2 cellular contexts compared by ENCODE assay signal in the genomic region with DNA sequence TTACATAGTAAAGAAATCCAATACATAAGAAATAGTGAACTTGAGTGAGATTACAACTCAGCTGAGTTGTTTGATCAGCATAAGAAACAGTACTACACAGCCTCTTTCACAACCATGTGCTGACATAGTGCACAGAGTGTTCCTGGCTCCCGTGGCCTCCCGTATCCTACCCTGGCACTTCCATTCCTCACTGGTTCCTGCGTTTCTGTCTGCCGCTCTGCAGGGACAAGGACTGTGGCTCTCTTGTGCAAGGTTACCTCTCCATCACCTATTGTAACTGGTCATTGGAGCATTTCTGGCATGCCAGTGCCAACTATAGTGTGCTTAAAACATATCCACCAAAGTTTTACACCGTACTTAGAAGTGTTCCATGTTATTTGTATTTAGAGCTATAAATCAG.
TF ChIP-seq lines count a peak whose summit lies in the region.

No MANE protein-coding gene starts in this region.

TF ChIP-seq in liver, 16 proteins besides CTCF, POLR2A, EP300 and RAD21:
- no peak for TF ChIP-seq NR2F2 (IDR thresholded peaks at IDR 0.05)
- peak; percentile 40 for TF ChIP-seq HNF4G (IDR thresholded peaks at IDR 0.05)
- peak; percentile 86 for TF ChIP-seq SP1 (IDR thresholded peaks at IDR 0.05)
- peak; percentile 73 to 80 for TF ChIP-seq RXRA (IDR thresholded peaks at IDR 0.05)
- peak; percentile 42 to 59 for TF ChIP-seq JUND (IDR thresholded peaks at IDR 0.05)
- no peak for TF ChIP-seq GABPA (IDR thresholded peaks at IDR 0.05 in 1 of 2, conservative IDR thresholded peaks at IDR 0.05 in 1 of 2)
- TF ChIP-seq ZBTB33 (IDR thresholded peaks at IDR 0.05), result no peak
- TF ChIP-seq TAF1 (conservative IDR thresholded peaks at IDR 0.05), result peak; percentile 38
- peak; percentile 70 for TF ChIP-seq HNF4A (conservative IDR thresholded peaks at IDR 0.05)
- peak; percentile 80 for TF ChIP-seq YY1 (IDR thresholded peaks at IDR 0.05)
- TF ChIP-seq FOXA2 (IDR thresholded peaks at IDR 0.05), result peak; percentile 44
- peak; percentile 26 for TF ChIP-seq FOXA1 (IDR thresholded peaks at IDR 0.05)
- peak; percentile 82 for TF ChIP-seq MAX (IDR thresholded peaks at IDR 0.05)
- TF ChIP-seq EGR1 (IDR thresholded peaks at IDR 0.05; ENCODE audit: low read depth in 2 of 2), result no peak
- no peak for TF ChIP-seq REST (IDR thresholded peaks at IDR 0.05)
- TF ChIP-seq, protein P1, sequence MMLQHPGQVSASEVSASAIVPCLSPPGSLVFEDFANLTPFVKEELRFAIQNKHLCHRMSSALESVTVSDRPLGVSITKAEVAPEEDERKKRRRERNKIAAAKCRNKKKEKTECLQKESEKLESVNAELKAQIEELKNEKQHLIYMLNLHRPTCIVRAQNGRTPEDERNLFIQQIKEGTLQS (IDR thresholded peaks at IDR 0.05), result no peak

TF ChIP-seq in HepG2, 621 proteins besides CTCF, POLR2A, EP300 and RAD21:
- TF ChIP-seq, protein P2, sequence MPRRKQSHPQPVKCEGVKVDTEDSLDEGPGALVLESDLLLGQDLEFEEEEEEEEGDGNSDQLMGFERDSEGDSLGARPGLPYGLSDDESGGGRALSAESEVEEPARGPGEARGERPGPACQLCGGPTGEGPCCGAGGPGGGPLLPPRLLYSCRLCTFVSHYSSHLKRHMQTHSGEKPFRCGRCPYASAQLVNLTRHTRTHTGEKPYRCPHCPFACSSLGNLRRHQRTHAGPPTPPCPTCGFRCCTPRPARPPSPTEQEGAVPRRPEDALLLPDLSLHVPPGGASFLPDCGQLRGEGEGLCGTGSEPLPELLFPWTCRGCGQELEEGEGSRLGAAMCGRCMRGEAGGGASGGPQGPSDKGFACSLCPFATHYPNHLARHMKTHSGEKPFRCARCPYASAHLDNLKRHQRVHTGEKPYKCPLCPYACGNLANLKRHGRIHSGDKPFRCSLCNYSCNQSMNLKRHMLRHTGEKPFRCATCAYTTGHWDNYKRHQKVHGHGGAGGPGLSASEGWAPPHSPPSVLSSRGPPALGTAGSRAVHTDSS (CRISPR knock-in tag; conservative IDR thresholded peaks at IDR 0.05), result no peak
- TF ChIP-seq ZNF512B (CRISPR knock-in tag; IDR thresholded peaks at IDR 0.05; ENCODE audit: borderline replicate concordance), result no peak
- no peak for TF ChIP-seq HES4 (CRISPR knock-in tag; IDR thresholded peaks at IDR 0.05; ENCODE audit: borderline replicate concordance)
- no peak for TF ChIP-seq SRSF1 (optimal IDR thresholded peaks at IDR 0.05; ENCODE audit: low read depth, low read length)
- TF ChIP-seq ZNF512 (CRISPR knock-in tag; IDR thresholded peaks at IDR 0.05), result no peak
- TF ChIP-seq, protein P3, sequence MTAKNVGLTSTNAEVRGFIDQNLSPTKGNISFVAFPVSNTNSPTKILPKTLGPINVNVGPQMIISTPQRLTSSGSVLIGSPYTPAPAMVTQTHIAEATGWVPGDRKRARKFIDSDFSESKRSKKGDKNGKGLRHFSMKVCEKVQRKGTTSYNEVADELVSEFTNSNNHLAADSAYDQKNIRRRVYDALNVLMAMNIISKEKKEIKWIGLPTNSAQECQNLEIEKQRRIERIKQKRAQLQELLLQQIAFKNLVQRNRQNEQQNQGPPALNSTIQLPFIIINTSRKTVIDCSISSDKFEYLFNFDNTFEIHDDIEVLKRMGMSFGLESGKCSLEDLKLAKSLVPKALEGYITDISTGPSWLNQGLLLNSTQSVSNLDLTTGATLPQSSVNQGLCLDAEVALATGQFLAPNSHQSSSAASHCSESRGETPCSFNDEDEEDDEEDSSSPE (CRISPR knock-in tag; IDR thresholded peaks at IDR 0.05), result no peak
- TF ChIP-seq FOXA1 (IDR thresholded peaks at IDR 0.05), result no peak
- no peak for TF ChIP-seq FOXA1 (CRISPR knock-in tag; IDR thresholded peaks at IDR 0.05)
